In genomic region chr6:44275749-44276648, GRCh38 we compare ENCODE assay signal across 9 cellular contexts. TPM values are rescaled to one million over a fixed set of nuclear protein-coding genes. Genes with fewer than 3 reads are reported as not detected.
A peak's percentile ranks its signal among the peaks of the same experiment; 100 is the strongest.
DNase-seq lines count a peak whose midpoint lies in the region; ATAC-seq and TF ChIP-seq lines count a peak whose summit lies in the region.
"Had no signal": no experiment of that assay in that cellular context is flagged by ENCODE, and none has a peak within 500 bp of the region (broad histone marks: within the 10 kb centered on the region; RNA-seq: fewer than 3 reads in every experiment).

No MANE protein-coding gene starts in this region.

- H3K9ac ChIP-seq in GM23248, result no peak overlapping the region

- no peaks in the 10 kb centered on the region for H3F3A ChIP-seq in GM23248 (ENCODE audit: insufficient read depth)

- no peaks in the 10 kb centered on the region for H4K20me1 ChIP-seq in GM23248 (ENCODE audit: insufficient read depth)

- TF ChIP-seq EP300 in sigmoid colon (IDR thresholded peaks at IDR 0.05), result no peak

- no peaks in the 10 kb centered on the region for H3K79me2 ChIP-seq in GM23248 (ENCODE audit: insufficient read depth)

- no peaks in the 10 kb centered on the region for H3K9me3 Mint-ChIP-seq in activated B cell treated with CpG ODN at 0.5 μM for 24 hours

- WGBS in GM23248 (ENCODE audit: low coverage in 1 of 2, low lambda C conversion rate in 2 of 2, missing lambda C conversion rate in 2 of 2), 2 experiments, result 14 to 19% methylated on average over 48 to 86 of the region's 109 CpGs
- 8 to 16% methylated on average over 109 of the region's 109 CpGs for whole genome bisulfite sequencing in sigmoid colon, 2 donors

- H3K27me3 ChIP-seq in GM23248 (replicated peaks; ENCODE audit: insufficient read depth) (peaks cover 35% of the 10 kb centered on the region), sigmoid colon (peaks cover 21 to 82% (median 63%) of the 10 kb centered on the region in 3 donors)

- POLR2A ChIA-PET in activated B cell treated with CpG ODN at 0.5 μM for 24 hours (lab: Charles Lee), result interaction anchor here (0.5 to 0.7 kb wide), 2 partner anchors 17 to 165 kb away, joined by 3 to 5 read pairs; no protein-coding TSS in a partner anchor

- H3K27ac ChIP-seq in GM23248 (no peak overlapping the region), sigmoid colon (no peak overlapping the region)

- ATAC-seq in activated B cell treated with CpG ODN at 0.5 μM for 24 hours (ENCODE audit: low read depth) (peak; percentile 76), HG03045 (IDR thresholded peaks at IDR 0.05; ENCODE audit: unreplicated experiment) (no peak)

- intact Hi-C loops in activated B cell treated with CpG ODN at 0.5 μM for 24 hours (cut with micrococcal nuclease) (no loop called here), sigmoid colon (cut with DNase I) (no loop called here)

- H3K4me3 Mint-ChIP-seq in activated B cell treated with CpG ODN at 0.5 μM for 24 hours, result peak overlapping the region; percentile 41

- TF ChIP-seq CTCF in activated B cell treated with CpG ODN at 0.5 μM for 24 hours (IDR thresholded peaks at IDR 0.05) (no peak), sigmoid colon (IDR thresholded peaks at IDR 0.05) (no peak)

- H3K36me3 Mint-ChIP-seq in activated B cell treated with CpG ODN at 0.5 μM for 24 hours (ENCODE audit: low read depth), result no peaks in the 10 kb centered on the region
- H3K36me3 Mint-ChIP-seq: IgD-negative memory B cell had no signal

- no peaks in the 10 kb centered on the region for H3K4me1 ChIP-seq in GM23248 (ENCODE audit: insufficient read depth)
- peaks cover 0 to 10% (median 10%) of the 10 kb centered on the region in 4 donors for H3K4me1 ChIP-seq in sigmoid colon

- H3K27ac Mint-ChIP-seq in activated B cell treated with CpG ODN at 0.5 μM for 24 hours, result no peak overlapping the region

- H3K36me3 ChIP-seq in GM23248 (ENCODE audit: low read depth), result no peaks in the 10 kb centered on the region
- no peaks in the 10 kb centered on the region for H3K36me3 ChIP-seq in sigmoid colon

- TF ChIP-seq POLR2A in sigmoid colon (IDR thresholded peaks at IDR 0.05), result no peak

- in situ Hi-C loops in GM23248 (cut with MboI), result no loop called here

- H2AFZ ChIP-seq in GM23248, result peak overlapping the region; percentile 65; the same call in 1 of the 2 replicates

- CTCF ChIA-PET in activated B cell treated with CpG ODN at 0.5 μM for 24 hours (lab: Charles Lee), result interaction anchor here (1.4 to 1.5 kb wide), 2 partner anchors 9 to 30 kb away, joined by 4 to 5 read pairs; no protein-coding TSS in a partner anchor

- H3K9me2 ChIP-seq in GM23248 (ENCODE audit: insufficient read depth), result no peaks in the 10 kb centered on the region

- DNase-seq in GM23248, result peak; percentile 47
- no peak for DNase-seq in activated B cell treated with CpG ODN at 0.5 μM for 24 hours
- peak; percentile 54 for DNase-seq in germinal center (ENCODE audit: low spot score)
- no peak for DNase-seq in sigmoid colon
- no peak for DNase-seq in NCI-H2107 (lab: John Stamatoyannopoulos, UW)
- DNase-seq in SKM-1 (lab: John Stamatoyannopoulos, UW; ENCODE audit: unreplicated experiment), result no peak
- no peak for DNase-seq in NCI-H1417 (lab: John Stamatoyannopoulos, UW)

- peak overlapping the region; percentile 68 for H3K4me2 ChIP-seq in GM23248 (ENCODE audit: unreplicated experiment)

- H3K9me3 ChIP-seq in GM23248 (ENCODE audit: low read depth) (no peaks in the 10 kb centered on the region), sigmoid colon (no peaks in the 10 kb centered on the region)

- H3K27me3 Mint-ChIP-seq in activated B cell treated with CpG ODN at 0.5 μM for 24 hours, result peaks cover 61% of the 10 kb centered on the region

- peak overlapping the region; percentile 54 for H3K4me3 ChIP-seq in GM23248
- peak overlapping the region in 3 of 4 donors; percentile 27 to 43 (median 37) for H3K4me3 ChIP-seq in sigmoid colon

- peaks cover 3% of the 10 kb centered on the region for H3K4me1 Mint-ChIP-seq in activated B cell treated with CpG ODN at 0.5 μM for 24 hours

RNA-seq across cellular contexts. Expression of gene TMEM151B, which starts 5.7 kb away (rescaled TPM):
- not detected in 2 replicates for total RNA-seq in GM23248 (2014; rRNA removed; shearing (Covaris generic))
- polyA plus RNA-seq in GM23248 (2016; fragmentation: Nextera tagmentation; extraction: Ambion mirVana) (not detected in 2 replicates), sigmoid colon (under 1 TPM in 1 of 3 donors, not detected in 2; 0.63 TPM)
- total RNA-seq in activated B cell treated with CpG ODN at 0.5 μM for 24 hours (0.10 TPM in 1 of 2 replicates, not detected in the other), sigmoid colon (1 to 10 TPM in 1 of 4 donors, under 1 TPM in 3; 0.16 to 1.1 (median 0.68) TPM)
- polyA plus RNA-seq: IgD-negative memory B cell had no signal

RNA-seq across cellular contexts. Expression of gene NFKBIE, which starts 10.6 kb away (rescaled TPM):
- total RNA-seq in GM23248 (2014; rRNA removed; shearing (Covaris generic)), result 2.3 and 6.3 TPM in 2 replicates
- polyA plus RNA-seq in GM23248 (2016; fragmentation: Nextera tagmentation; extraction: Ambion mirVana), result 3.5 and 4.5 TPM in 2 replicates
- total RNA-seq in activated B cell treated with CpG ODN at 0.5 μM for 24 hours, result 94.7 and 99.2 TPM in 2 replicates
- total RNA-seq in sigmoid colon, result 10 to 100 TPM in 1 of 4 donors, 1 to 10 TPM in 3; 4.7 to 13.6 (median 8.4) TPM
- polyA plus RNA-seq in sigmoid colon, result 10 to 100 TPM in 2 of 3 donors, 1 to 10 TPM in 1; 8.4 to 16.2 (median 13.4) TPM

RNA-seq across cellular contexts. Expression of gene SLC35B2, which starts 18.7 kb away (rescaled TPM):
- 106 and 114 TPM in 2 replicates for total RNA-seq in GM23248 (2014; rRNA removed; shearing (Covaris generic))
- polyA plus RNA-seq in GM23248 (2016; fragmentation: Nextera tagmentation; extraction: Ambion mirVana) (101 and 103 TPM in 2 replicates), sigmoid colon (10 to 100 TPM in 1 of 3 donors, 1 to 10 TPM in 2; 7.2 to 36.9 (median 7.9) TPM)
- total RNA-seq in activated B cell treated with CpG ODN at 0.5 μM for 24 hours (27.0 and 29.1 TPM in 2 replicates), sigmoid colon (10 to 100 TPM; 25.3 to 28.8 (median 27.2) TPM)

RNA-seq across cellular contexts. Expression of gene HSP90AB1, which starts 29.1 kb away (rescaled TPM):
- 686 and 732 TPM in 2 replicates for total RNA-seq in GM23248 (2014; rRNA removed; shearing (Covaris generic))
- polyA plus RNA-seq in GM23248 (2016; fragmentation: Nextera tagmentation; extraction: Ambion mirVana) (392 and 395 TPM in 2 replicates), sigmoid colon (100 to 1,000 TPM; 182 to 484 (median 320) TPM)
- total RNA-seq in activated B cell treated with CpG ODN at 0.5 μM for 24 hours (1,222 and 1,311 TPM in 2 replicates), sigmoid colon (100 to 1,000 TPM; 442 to 569 (median 518) TPM)

RNA-seq across cellular contexts. Expression of gene AARS2, which starts 37.1 kb away (rescaled TPM):
- total RNA-seq in GM23248 (2014; rRNA removed; shearing (Covaris generic)), result 14.4 and 14.7 TPM in 2 replicates
- polyA plus RNA-seq in GM23248 (2016; fragmentation: Nextera tagmentation; extraction: Ambion mirVana), result 5.3 and 6.0 TPM in 2 replicates
- 19.1 and 22.4 TPM in 2 replicates for total RNA-seq in activated B cell treated with CpG ODN at 0.5 μM for 24 hours
- 1 to 10 TPM; 6.1 to 7.6 (median 6.8) TPM for total RNA-seq in sigmoid colon
- 1 to 10 TPM; 1.4 to 9.7 (median 2.4) TPM for polyA plus RNA-seq in sigmoid colon

Comparison
In these comparisons a context has a peak if more than half of its experiments do, and no peak if none do; other contexts are left out.
1. DNase-seq: peak in GM23248 (single experiment) and germinal center (single experiment); none in activated B cell treated with CpG ODN at 0.5 μM for 24 hours (single experiment), sigmoid colon (single experiment), NCI-H2107 (single experiment), SKM-1 (single experiment) and NCI-H1417 (0 of 3).